Comparison of ENCODE assay signal across 1 cellular context in the genomic region with DNA sequence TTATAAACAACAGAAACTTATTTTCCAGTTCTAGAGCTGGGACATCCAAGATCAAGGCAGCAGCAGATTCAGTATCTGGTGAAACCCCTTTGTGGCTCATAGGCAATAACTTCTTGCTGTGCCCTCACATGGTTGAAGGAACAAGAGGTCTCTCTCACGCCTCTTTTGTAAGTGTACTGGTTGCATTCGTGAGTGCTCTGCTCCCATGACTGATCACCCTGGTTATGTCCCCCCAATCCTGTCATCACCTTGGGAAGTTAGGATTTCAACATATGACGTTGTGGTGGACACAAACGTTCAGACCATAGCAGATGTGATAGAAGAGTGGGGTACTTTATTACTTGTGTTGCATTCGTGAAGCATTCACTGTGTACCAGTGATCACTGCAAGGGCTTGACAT.
TF ChIP-seq lines count a peak whose summit lies in the region.

No MANE protein-coding gene starts in this region.

TF ChIP-seq in IMR-90, 13 proteins besides CTCF, POLR2A, EP300 and RAD21 (continued from another document):
- TF ChIP-seq, protein P1, sequence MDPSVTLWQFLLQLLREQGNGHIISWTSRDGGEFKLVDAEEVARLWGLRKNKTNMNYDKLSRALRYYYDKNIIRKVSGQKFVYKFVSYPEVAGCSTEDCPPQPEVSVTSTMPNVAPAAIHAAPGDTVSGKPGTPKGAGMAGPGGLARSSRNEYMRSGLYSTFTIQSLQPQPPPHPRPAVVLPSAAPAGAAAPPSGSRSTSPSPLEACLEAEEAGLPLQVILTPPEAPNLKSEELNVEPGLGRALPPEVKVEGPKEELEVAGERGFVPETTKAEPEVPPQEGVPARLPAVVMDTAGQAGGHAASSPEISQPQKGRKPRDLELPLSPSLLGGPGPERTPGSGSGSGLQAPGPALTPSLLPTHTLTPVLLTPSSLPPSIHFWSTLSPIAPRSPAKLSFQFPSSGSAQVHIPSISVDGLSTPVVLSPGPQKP (IDR thresholded peaks at IDR 0.05; ENCODE audit: borderline replicate concordance, low read depth, low read length), result no peak
- no peak for TF ChIP-seq CEBPB (IDR thresholded peaks at IDR 0.05; ENCODE audit: low read depth, low read length)
- TF ChIP-seq BHLHE40 (IDR thresholded peaks at IDR 0.05; ENCODE audit: low read depth, low read length), result no peak
- TF ChIP-seq, protein P2, sequence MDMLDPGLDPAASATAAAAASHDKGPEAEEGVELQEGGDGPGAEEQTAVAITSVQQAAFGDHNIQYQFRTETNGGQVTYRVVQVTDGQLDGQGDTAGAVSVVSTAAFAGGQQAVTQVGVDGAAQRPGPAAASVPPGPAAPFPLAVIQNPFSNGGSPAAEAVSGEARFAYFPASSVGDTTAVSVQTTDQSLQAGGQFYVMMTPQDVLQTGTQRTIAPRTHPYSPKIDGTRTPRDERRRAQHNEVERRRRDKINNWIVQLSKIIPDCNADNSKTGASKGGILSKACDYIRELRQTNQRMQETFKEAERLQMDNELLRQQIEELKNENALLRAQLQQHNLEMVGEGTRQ (IDR thresholded peaks at IDR 0.05; ENCODE audit: low read depth, low read length), result no peak
- TF ChIP-seq RFX5 (IDR thresholded peaks at IDR 0.05; ENCODE audit: low read depth, low read length), result no peak
- no peak for TF ChIP-seq NFE2L2 (IDR thresholded peaks at IDR 0.05; ENCODE audit: low read depth, low read length)
- TF ChIP-seq MAFK (IDR thresholded peaks at IDR 0.05; ENCODE audit: low read depth, low read length), result no peak
- TF ChIP-seq SMC3 (IDR thresholded peaks at IDR 0.05; ENCODE audit: low read depth, low read length), result no peak
